ENCODE assay signal across 14 cellular contexts in the genomic region with DNA sequence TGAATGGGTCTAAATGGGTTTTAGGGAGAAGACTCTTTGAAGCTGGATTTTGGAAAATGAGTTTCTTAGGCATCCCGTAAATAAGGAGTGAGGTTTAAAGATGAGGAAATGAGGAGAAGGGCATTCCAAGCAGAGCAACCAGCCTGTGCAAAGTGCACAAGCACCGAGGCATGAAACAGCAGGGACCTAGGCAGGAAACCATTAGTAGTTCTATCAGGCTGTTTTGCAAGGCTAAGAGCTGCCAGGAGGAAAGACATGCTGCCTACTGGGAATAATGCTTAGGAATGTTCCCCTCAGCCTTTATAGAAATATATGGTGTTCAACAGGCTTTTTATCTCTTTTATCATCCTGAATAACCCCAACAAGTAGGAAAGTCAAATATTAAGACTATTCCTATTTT.
A peak's percentile ranks its signal among the peaks of the same experiment; 100 is the strongest.
DNase-seq lines count a peak whose midpoint lies in the region; ATAC-seq and TF ChIP-seq lines count a peak whose summit lies in the region.
"Had no signal": no experiment of that assay in that cellular context is flagged by ENCODE, and none has a peak within 500 bp of the region (broad histone marks: within the 10 kb centered on the region; RNA-seq: fewer than 3 reads in every experiment).

No MANE protein-coding gene starts in this region.

- CTCF ChIA-PET in PC-9 (lab: Charles Lee), result no interaction called here

- WGBS in trophoblast cell (ENCODE audit: extremely low coverage, insufficient coverage, insufficient read length), result no CpG with 5 or more reads among the region's 2 CpGs

- H3K27me3 ChIP-seq in PC-9 (ENCODE audit: insufficient read depth, low read depth) (no peaks in the 10 kb centered on the region), fibroblast of lung (ENCODE audit: control insufficient read depth, insufficient read depth, low read length) (no peaks in the 10 kb centered on the region), trophoblast cell (ENCODE audit: insufficient read depth, low read length) (no peaks in the 10 kb centered on the region), left lung (peaks cover 0 to 13% of the 10 kb centered on the region in 2 donors)

- H3K9me2 ChIP-seq in PC-9 (ENCODE audit: insufficient read depth), result no peaks in the 10 kb centered on the region

- peak overlapping the region; percentile 64 for H2BK120ac ChIP-seq in trophoblast cell (ENCODE audit: insufficient read depth, low read length, poor library complexity)

- H3K14ac ChIP-seq in trophoblast cell (ENCODE audit: low read length), result peak overlapping the region; percentile 17

- no peak overlapping the region for H4K91ac ChIP-seq in trophoblast cell (ENCODE audit: low read depth, low read length)

- H3K79me2 ChIP-seq in PC-9 (ENCODE audit: low read depth) (no peaks in the 10 kb centered on the region; the same call in 1 of the 2 replicates), fibroblast of lung (ENCODE audit: control insufficient read depth, insufficient read depth, low read length) (no peaks in the 10 kb centered on the region), trophoblast cell (ENCODE audit: control insufficient read depth, insufficient read depth, low read length, poor library complexity) (peaks cover 3% of the 10 kb centered on the region)

- no peaks in the 10 kb centered on the region for H3K36me3 ChIP-seq in PC-9 (ENCODE audit: low read depth)
- no peaks in the 10 kb centered on the region for H3K36me3 ChIP-seq in fibroblast of lung (ENCODE audit: control insufficient read depth, insufficient read depth, low read length)
- no peaks in the 10 kb centered on the region for H3K36me3 ChIP-seq in trophoblast cell (ENCODE audit: control insufficient read depth in 1 of 2, insufficient read depth in 2 of 2, low read length in 2 of 2)
- H3K36me3 ChIP-seq in left lung, result no peaks in the 10 kb centered on the region

- no peak overlapping the region for H4K8ac ChIP-seq in trophoblast cell (ENCODE audit: low read depth, low read length)

- peak overlapping the region; percentile 14; the same call in 1 of the 2 replicates for H3K4me3 ChIP-seq in PC-9
- H3K4me3 ChIP-seq in fibroblast of lung (replicated peaks in 1 of 4; ENCODE audit: control extremely low read depth in 1 of 4, insufficient read depth in 1 of 4, low read depth in 3 of 4, low read length in 4 of 4), result no peak overlapping the region
- H3K4me3 ChIP-seq in trophoblast cell (ENCODE audit: low read depth, low read length), result no peak overlapping the region
- no peak overlapping the region for H3K4me3 ChIP-seq in left lung

- H3K27ac ChIP-seq in PC-9, result peak overlapping the region; percentile 94
- H3K27ac ChIP-seq in fibroblast of lung (ENCODE audit: insufficient read depth, low read length), result peak overlapping the region; percentile 84
- H3K27ac ChIP-seq in trophoblast cell (ENCODE audit: low read depth, low read length), result peak overlapping the region; percentile 70
- H3K27ac ChIP-seq in left lung, result peak overlapping the region in 1 of 2 donors; percentile 48

- peak overlapping the region; percentile 69 for H3K4me2 ChIP-seq in PC-9
- no peak overlapping the region for H3K4me2 ChIP-seq in fibroblast of lung (ENCODE audit: extremely low read depth, insufficient read depth, low read length)
- H3K4me2 ChIP-seq in trophoblast cell (ENCODE audit: low read length), result no peak overlapping the region

- POLR2A ChIA-PET in PC-9 (lab: Charles Lee; ENCODE audit: unreplicated experiment), result no interaction called here

- peak overlapping the region; percentile 46 for H2AK5ac ChIP-seq in trophoblast cell (ENCODE audit: low read length)

- TF ChIP-seq CTCF in PC-9 (conservative IDR thresholded peaks at IDR 0.05) (no peak), fibroblast of lung (conservative IDR thresholded peaks at IDR 0.05 in 1 of 2, IDR thresholded peaks at IDR 0.05 in 1 of 2; ENCODE audit: low read depth in 1 of 2, low read length in 2 of 2) (no peak), left lung (IDR thresholded peaks at IDR 0.05) (no peak)

- H3K23ac ChIP-seq in trophoblast cell (ENCODE audit: low read length), result no peak overlapping the region

- no peak overlapping the region for H3K4ac ChIP-seq in trophoblast cell (ENCODE audit: low read depth, low read length)

- peak overlapping the region; percentile 39 for H2BK12ac ChIP-seq in trophoblast cell (ENCODE audit: low read length)

- no peak overlapping the region for H3K18ac ChIP-seq in trophoblast cell (ENCODE audit: low read length)

- H4K12ac ChIP-seq in trophoblast cell (ENCODE audit: low read depth, low read length), result no peak overlapping the region

- H2AFZ ChIP-seq in PC-9 (no peak overlapping the region), fibroblast of lung (ENCODE audit: low read length) (no peak overlapping the region), trophoblast cell (ENCODE audit: insufficient read depth, low read length, poor library complexity) (no peak overlapping the region)

- H3K79me1 ChIP-seq in trophoblast cell (ENCODE audit: low read length), result peaks cover 34% of the 10 kb centered on the region

- no peak overlapping the region for H3K9ac ChIP-seq in fibroblast of lung (ENCODE audit: insufficient read depth, low read length)
- no peak overlapping the region for H3K9ac ChIP-seq in trophoblast cell (ENCODE audit: low read length)

- peaks cover 61% of the 10 kb centered on the region for H3F3A ChIP-seq in PC-9 (ENCODE audit: insufficient read depth, low read depth)

- ATAC-seq in left lung (no peak), GM21528 (IDR thresholded peaks at IDR 0.05; ENCODE audit: low FRiP score, unreplicated experiment) (no peak), HG02970 (IDR thresholded peaks at IDR 0.05; ENCODE audit: low FRiP score, unreplicated experiment) (no peak)
- ATAC-seq: activated T-helper 17 cell treated with anti-CD3 and anti-CD28 coated beads, Interleukin-2, amount 50 U/mL, for 72 hours; CD8-positive, alpha-beta T cell had no signal

- no peaks in the 10 kb centered on the region for H4K20me1 ChIP-seq in PC-9 (ENCODE audit: insufficient read depth)
- no peaks in the 10 kb centered on the region for H4K20me1 ChIP-seq in fibroblast of lung (ENCODE audit: control insufficient read depth, extremely low read depth, insufficient read depth, low read length)

- intact Hi-C loops in PC-9 (cut with micrococcal nuclease; ENCODE audit: unreplicated experiment), result loop anchor here (1.0 to 10.0 kb wide), 6 partner anchors 152 to 403 kb away; no protein-coding TSS in a partner anchor
- intact Hi-C loops in left lung (cut with DNase I), result no loop called here

- H3K4me1 ChIP-seq in PC-9 (replicated peaks; ENCODE audit: insufficient read depth) (peaks cover 84% of the 10 kb centered on the region), fibroblast of lung (ENCODE audit: control insufficient read depth, extremely low read depth, insufficient read depth, low read length) (peaks cover 32% of the 10 kb centered on the region), trophoblast cell (ENCODE audit: control insufficient read depth in 1 of 2, insufficient read depth in 2 of 2, low read length in 2 of 2) (peaks cover 26 to 39% of the 10 kb centered on the region in 2 experiments), left lung (peaks cover 0 to 37% of the 10 kb centered on the region in 2 donors)

- no peaks in the 10 kb centered on the region for H3K9me3 ChIP-seq in PC-9 (ENCODE audit: insufficient read depth, low read depth)
- H3K9me3 ChIP-seq in fibroblast of lung (ENCODE audit: control insufficient read depth, insufficient read depth, low read depth, low read length), result no peaks in the 10 kb centered on the region
- no peaks in the 10 kb centered on the region for H3K9me3 ChIP-seq in trophoblast cell (ENCODE audit: insufficient read depth, low read depth, low read length)
- no peaks in the 10 kb centered on the region for H3K9me3 ChIP-seq in left lung

- DNase-seq in EH (ENCODE audit: low read depth) (peak; percentile 80), PC-9 (peak in 1 of 2 experiments; percentile 75), fibroblast of lung (ENCODE audit: low read depth in 2 of 2) (peak in 1 of 2 donors; percentile 45), trophoblast cell (peak in 1 of 2 donors; percentile 24), left lung (no peak), nucleus accumbens (lab: John Stamatoyannopoulos, UW) (no peak)
- DNase-seq: CD8-positive, alpha-beta T cell; left colon; NCI-H187; NK-92 treated with Interleukin-12 subunit alpha and Interleukin-12 subunit beta, amount 100 ng/mL, for 24 hours; stimulated activated CD4-positive, alpha-beta T cell treated with anti-CD3 and anti-CD28 coated beads, Interleukin-2, amount 100 ng/mL, for 48 hours had no signal

- TSS peak; percentile 10 for BruUV-seq in PC-9 (replicated peaks; lab: Mats Ljungman, UMichigan)

- H2BK5ac ChIP-seq in trophoblast cell (ENCODE audit: low read depth, low read length, poor library complexity), result peak overlapping the region; percentile 23
